In genomic region chr17:78865682-78866390, GRCh38 we compare ENCODE assay signal across 8 cellular contexts. TPM values are rescaled to one million over a fixed set of nuclear protein-coding genes. Genes with fewer than 3 reads are reported as not detected.
DNase-seq lines count a peak whose midpoint lies in the region; ATAC-seq and TF ChIP-seq lines count a peak whose summit lies in the region.

No MANE protein-coding gene starts in this region.

- H3K4me3 Mint-ChIP-seq in activated CD4-positive, alpha-beta T cell treated with anti-CD3 and anti-CD28 coated beads for 36 hours: no peak overlapping the region

- no peaks in the 10 kb centered on the region for H3K9me3 Mint-ChIP-seq in activated CD4-positive, alpha-beta T cell treated with anti-CD3 and anti-CD28 coated beads for 36 hours (ENCODE audit: low read depth)

- H3K27me3 ChIP-seq in liver (ENCODE audit: control insufficient read depth in 4 of 4, insufficient read depth in 4 of 4, low read length in 3 of 4): no peaks in the 10 kb centered on the region

- H3K27ac ChIP-seq in cingulate gyrus (ENCODE audit: low read depth, low read length) (peak overlapping the region; percentile 81), liver (ENCODE audit: low read depth in 1 of 2, low read length in 2 of 2) (no peak overlapping the region)

- peak; percentile 97 for TF ChIP-seq CTCF in liver (IDR thresholded peaks at IDR 0.05; ENCODE audit: low read depth, low read length, missing input control)

- H3K9me3 ChIP-seq in liver (ENCODE audit: control insufficient read depth in 4 of 4, low read length in 3 of 4): no peaks in the 10 kb centered on the region

- DNase-seq in NOMO-1 (lab: John Stamatoyannopoulos, UW; ENCODE audit: unreplicated experiment in 2 of 2): peak; percentile 15 to 33
- no peak for DNase-seq in NOMO-1 treated with dmso at 0.1 percent for 144 hours (lab: John Stamatoyannopoulos, UW; ENCODE audit: unreplicated experiment)
- peak; percentile 29 for DNase-seq in NCI-H226
- peak; percentile 81 for DNase-seq in activated CD4-positive, alpha-beta T cell treated with anti-CD3 and anti-CD28 coated beads for 36 hours
- peak; percentile 42 to 59 for DNase-seq in stimulated activated CD4-positive, alpha-beta T cell treated with anti-CD3 and anti-CD28 coated beads, Interleukin-4, amount 100 ng/mL, for 48 hours (ENCODE audit: low read depth in 2 of 2)

- H3K4me1 ChIP-seq in liver (ENCODE audit: control insufficient read depth in 4 of 4, insufficient read depth in 4 of 4, low read length in 3 of 4): peaks cover 0 to 4% (median 1%) of the 10 kb centered on the region in 4 donors

- H3K4me1 Mint-ChIP-seq in activated CD4-positive, alpha-beta T cell treated with anti-CD3 and anti-CD28 coated beads for 36 hours: peaks cover 3% of the 10 kb centered on the region

- CTCF ChIA-PET in activated CD4-positive, alpha-beta T cell treated with anti-CD3 and anti-CD28 coated beads for 36 hours (lab: Charles Lee): interaction anchor here (0.5 to 3.0 kb wide), 35 partner anchors 9 to 1796 kb away, joined by 3 to 37 read pairs (median 4); partner anchors contain the start of gene CEP295NL

- no peak overlapping the region for H3K9ac ChIP-seq in liver (ENCODE audit: low read depth in 1 of 2, low read length in 2 of 2)

- POLR2A ChIA-PET in activated CD4-positive, alpha-beta T cell treated with anti-CD3 and anti-CD28 coated beads for 36 hours (lab: Charles Lee): interaction anchor here (1.7 kb wide), 1 partner anchor 106 kb away, joined by 5 read pairs; no protein-coding TSS in a partner anchor

- H3K36me3 Mint-ChIP-seq in activated CD4-positive, alpha-beta T cell treated with anti-CD3 and anti-CD28 coated beads for 36 hours (ENCODE audit: low read depth): no peaks in the 10 kb centered on the region

- 19% methylated on average over 19 of the region's 19 CpGs for WGBS in liver

- H3K27ac Mint-ChIP-seq in activated CD4-positive, alpha-beta T cell treated with anti-CD3 and anti-CD28 coated beads for 36 hours: no peak overlapping the region

- peak; percentile 91 to 93 for TF ChIP-seq RAD21 in liver (IDR thresholded peaks at IDR 0.05)

- no peaks in the 10 kb centered on the region for H3K27me3 Mint-ChIP-seq in activated CD4-positive, alpha-beta T cell treated with anti-CD3 and anti-CD28 coated beads for 36 hours

- ATAC-seq in activated CD4-positive, alpha-beta T cell treated with anti-CD3 and anti-CD28 coated beads for 36 hours: peak; percentile 75
- ATAC-seq in GM18861 (IDR thresholded peaks at IDR 0.05; ENCODE audit: unreplicated experiment): no peak

- intact Hi-C loops in activated CD4-positive, alpha-beta T cell treated with anti-CD3 and anti-CD28 coated beads for 36 hours (cut with DNase I, micrococcal nuclease): loop anchor here (1.0 to 2.0 kb wide), 2 partner anchors 59 to 105 kb away; partner anchors contain the start of gene TIMP2 (in 2 of the 2)

- H3K4me3 ChIP-seq in liver (ENCODE audit: low read depth in 1 of 3, low read length in 3 of 3): no peak overlapping the region

- no peaks in the 10 kb centered on the region for H3K36me3 ChIP-seq in liver (ENCODE audit: control insufficient read depth in 4 of 4, insufficient read depth in 3 of 4, low read depth in 1 of 4, low read length in 3 of 4)

TF ChIP-seq in liver, 16 proteins besides CTCF, POLR2A, EP300 and RAD21:
- TF ChIP-seq REST (IDR thresholded peaks at IDR 0.05) (no peak), SP1 (IDR thresholded peaks at IDR 0.05) (peak; percentile 55), TAF1 (conservative IDR thresholded peaks at IDR 0.05) (no peak), FOXA2 (IDR thresholded peaks at IDR 0.05) (no peak), MAX (IDR thresholded peaks at IDR 0.05) (peak; percentile 34), HNF4G (IDR thresholded peaks at IDR 0.05) (no peak), JUND (IDR thresholded peaks at IDR 0.05) (peak; percentile 14 to 38), ZBTB33 (IDR thresholded peaks at IDR 0.05) (no peak), RXRA (IDR thresholded peaks at IDR 0.05) (peak; percentile 51 to 58), NR2F2 (IDR thresholded peaks at IDR 0.05) (peak; percentile 43), YY1 (IDR thresholded peaks at IDR 0.05) (peak; percentile 53), ATF3 (IDR thresholded peaks at IDR 0.05) (no peak), HNF4A (conservative IDR thresholded peaks at IDR 0.05) (peak; percentile 53 to 55), EGR1 (IDR thresholded peaks at IDR 0.05; ENCODE audit: low read depth in 2 of 2) (no peak), GABPA (IDR thresholded peaks at IDR 0.05 in 1 of 2, conservative IDR thresholded peaks at IDR 0.05 in 1 of 2) (no peak), FOXA1 (IDR thresholded peaks at IDR 0.05) (no peak)

RNA-seq across cellular contexts. Expression of gene USP36, which starts 25.2 kb away (rescaled TPM):
- 10 to 100 TPM; 90.1 to 92.5 TPM for total RNA-seq in activated CD4-positive, alpha-beta T cell treated with anti-CD3 and anti-CD28 coated beads for 36 hours
- total RNA-seq in liver: 10 to 100 TPM in 1 of 2 donors, 1 to 10 TPM in 1; 8.0 to 20.7 TPM
- 10 to 100 TPM in 1 of 2 donors, 1 to 10 TPM in 1; 9.4 to 11.6 TPM for polyA plus RNA-seq in liver

RNA-seq across cellular contexts. Expression of gene CEP295NL, which starts 37.2 kb away (rescaled TPM):
- not detected for total RNA-seq in activated CD4-positive, alpha-beta T cell treated with anti-CD3 and anti-CD28 coated beads for 36 hours
- 1 to 10 TPM in 1 of 2 donors, under 1 TPM in 1; 0.28 to 1.0 TPM for total RNA-seq in liver
- not detected for polyA plus RNA-seq in liver

RNA-seq across cellular contexts. Expression of gene TIMP2, which starts 59.4 kb away (rescaled TPM):
- total RNA-seq in activated CD4-positive, alpha-beta T cell treated with anti-CD3 and anti-CD28 coated beads for 36 hours: 1 to 10 TPM; 1.6 to 1.9 TPM
- 10 to 100 TPM in 1 of 2 donors, 1 to 10 TPM in 1; 9.5 to 10.6 TPM for total RNA-seq in liver
- polyA plus RNA-seq in liver: 10 to 100 TPM in 1 of 2 donors, 1 to 10 TPM in 1; 8.9 to 37.6 TPM

Comparison
In these comparisons a context has a peak if more than half of its experiments do, and no peak if none do; other contexts are left out.
1. RNA of gene USP36, which starts 25.2 kb away (total RNA-seq): 90.1 to 92.5 TPM in activated CD4-positive, alpha-beta T cell treated with anti-CD3 and anti-CD28 coated beads for 36 hours; 8.0 to 20.7 TPM in liver; every median in the first group is over 4 times any median in the second.